Comparison of ENCODE assay signal across 1 cellular context in genomic region chr16:2842340-2843000, GRCh38.
TF ChIP-seq lines count a peak whose summit lies in the region.

No MANE protein-coding gene starts in this region.

TF ChIP-seq in SK-N-SH, 30 proteins besides CTCF, POLR2A, EP300 and RAD21 (continued from another document):
- TF ChIP-seq SIN3A (IDR thresholded peaks at IDR 0.05; ENCODE audit: borderline replicate concordance, low read depth, low read length), result no peak
- no peak for TF ChIP-seq FOXM1 (IDR thresholded peaks at IDR 0.05; ENCODE audit: low read depth)
- TF ChIP-seq MXI1 (IDR thresholded peaks at IDR 0.05; ENCODE audit: low read depth, low read length), result no peak
